Comparison of ENCODE assay signal across 9 cellular contexts in the genomic region with DNA sequence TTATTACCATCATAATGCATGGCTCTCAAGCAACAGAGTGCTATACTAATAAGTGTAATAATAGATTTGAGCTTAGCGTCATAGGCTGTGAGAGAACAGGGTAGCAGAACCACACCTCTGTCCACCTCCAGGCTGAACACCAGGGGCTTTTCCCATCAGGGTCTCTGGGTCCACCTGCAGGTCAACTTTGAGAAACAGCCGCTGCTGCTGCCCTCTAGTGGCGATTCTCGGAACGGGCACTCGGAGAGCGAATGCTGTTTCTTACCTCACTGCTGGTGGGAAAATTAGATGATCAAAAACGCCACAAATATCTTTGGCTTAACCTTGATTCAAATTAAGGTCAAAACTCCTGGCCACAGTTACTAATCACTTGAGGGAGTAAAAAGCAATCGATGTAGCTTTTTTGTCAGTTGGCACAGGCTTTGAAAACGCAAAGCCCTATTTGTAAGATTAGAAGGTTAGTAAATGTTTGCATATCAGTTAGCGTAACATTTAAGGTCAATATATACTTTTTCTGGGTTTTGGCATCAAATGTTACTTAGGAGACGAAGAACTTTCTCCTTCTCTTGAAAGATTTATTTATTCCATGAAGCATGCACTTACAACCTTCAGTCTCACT.
DNase-seq lines count a peak whose midpoint lies in the region; ATAC-seq and TF ChIP-seq lines count a peak whose summit lies in the region.
"Had no signal": no experiment of that assay in that cellular context is flagged by ENCODE, and none has a peak within 500 bp of the region (broad histone marks: within the 10 kb centered on the region; RNA-seq: fewer than 3 reads in every experiment).

No MANE protein-coding gene starts in this region.

- peak; percentile 96 for TF ChIP-seq CTCF in WERI-Rb-1 (IDR thresholded peaks at IDR 0.05; ENCODE audit: low read depth, low read length)

- H3K4me1 ChIP-seq in CD4-positive, alpha-beta memory T cell (ENCODE audit: insufficient read depth, low read length): no peaks in the 10 kb centered on the region

- intact Hi-C loops in CD4-positive, alpha-beta memory T cell (cut with micrococcal nuclease): no loop called here
- intact Hi-C loops in sciatic nerve (cut with DNase I): no loop called here

- no peaks in the 10 kb centered on the region for H3K9me3 Mint-ChIP-seq in CD4-positive, alpha-beta memory T cell
- H3K9me3 Mint-ChIP-seq: T-helper 1 cell treated with Interleukin-12 subunit alpha and Interleukin-12 subunit beta and Interleukin-4 antibody, amounts not matched to agents 30 μg/mL and 1 μg/mL, for 36 hours had no signal

- POLR2A ChIA-PET in CD4-positive, alpha-beta memory T cell (lab: Charles Lee; ENCODE audit: partially characterized antibody): no interaction called here

- no peaks in the 10 kb centered on the region for H3K27me3 ChIP-seq in CD4-positive, alpha-beta memory T cell (ENCODE audit: insufficient read depth, low read length)
- peaks cover 3% of the 10 kb centered on the region for H3K27me3 ChIP-seq in WERI-Rb-1 (ENCODE audit: insufficient read depth, low read depth, severe bottlenecking)

- DNase-seq in CD4-positive, alpha-beta memory T cell: peak in 4 of 5 donors; percentile 16 to 34 (median 24)
- DNase-seq in GM19238 (ENCODE audit: insufficient read length, low spot score) (peak; percentile 27), LoVo (ENCODE audit: low spot score) (peak; percentile 52), WERI-Rb-1 (peak; percentile 84), medulla oblongata (ENCODE audit: extremely low spot score) (peak; percentile 50), sciatic nerve (ENCODE audit: low spot score) (no peak)
- peak; percentile 6 for DNase-seq in central memory CD4-positive, alpha-beta T cell
- peak; percentile 10 to 41 for DNase-seq in stimulated activated CD8-positive, alpha-beta memory T cell treated with anti-CD3 and anti-CD28 coated beads, Interleukin-7, amount 100 ng/mL, for 1 hour (ENCODE audit: low read depth in 2 of 2)

- H3K36me3 ChIP-seq in CD4-positive, alpha-beta memory T cell (ENCODE audit: insufficient read depth, low read length): no peaks in the 10 kb centered on the region
- no peaks in the 10 kb centered on the region for H3K36me3 ChIP-seq in WERI-Rb-1

- H3K9me3 ChIP-seq in CD4-positive, alpha-beta memory T cell (ENCODE audit: control insufficient read depth in 1 of 2, low read length in 2 of 2): no peaks in the 10 kb centered on the region
- H3K9me3 ChIP-seq in WERI-Rb-1 (ENCODE audit: severe bottlenecking): no peaks in the 10 kb centered on the region

- no peak overlapping the region for H3K4me3 Mint-ChIP-seq in CD4-positive, alpha-beta memory T cell
- H3K4me3 Mint-ChIP-seq: T-helper 1 cell treated with Interleukin-12 subunit alpha and Interleukin-12 subunit beta and Interleukin-4 antibody, amounts not matched to agents 30 μg/mL and 1 μg/mL, for 36 hours had no signal

- CTCF ChIA-PET in CD4-positive, alpha-beta memory T cell (lab: Charles Lee; ENCODE audit: partially characterized antibody): interaction anchor here (0.8 to 1.6 kb wide), 5 partner anchors 12 to 28 kb away, joined by 3 to 9 read pairs (median 4); no protein-coding TSS in a partner anchor

- ATAC-seq in sciatic nerve: no peak

- H3K27me3 Mint-ChIP-seq in CD4-positive, alpha-beta memory T cell: peaks cover under 1 to 12% of the 10 kb centered on the region in 2 donors

- no peak overlapping the region for H3K27ac ChIP-seq in CD4-positive, alpha-beta memory T cell (ENCODE audit: low read depth, low read length)
- no peak overlapping the region for H3K27ac ChIP-seq in WERI-Rb-1

- H3K4me1 Mint-ChIP-seq in CD4-positive, alpha-beta memory T cell: no peaks in the 10 kb centered on the region

- no peak overlapping the region for H3K27ac Mint-ChIP-seq in CD4-positive, alpha-beta memory T cell
- H3K27ac Mint-ChIP-seq: T-helper 1 cell treated with Interleukin-12 subunit alpha and Interleukin-12 subunit beta and Interleukin-4 antibody, amounts not matched to agents 30 μg/mL and 1 μg/mL, for 36 hours had no signal

- no peak overlapping the region for H3K4me3 ChIP-seq in CD4-positive, alpha-beta memory T cell (ENCODE audit: low read length in 2 of 2)
- H3K4me3 ChIP-seq in WERI-Rb-1 (ENCODE audit: low read depth, low read length): no peak overlapping the region

- H3K36me3 Mint-ChIP-seq in CD4-positive, alpha-beta memory T cell: no peaks in the 10 kb centered on the region
